Comparison of ENCODE assay signal across 16 cellular contexts in the genomic region with DNA sequence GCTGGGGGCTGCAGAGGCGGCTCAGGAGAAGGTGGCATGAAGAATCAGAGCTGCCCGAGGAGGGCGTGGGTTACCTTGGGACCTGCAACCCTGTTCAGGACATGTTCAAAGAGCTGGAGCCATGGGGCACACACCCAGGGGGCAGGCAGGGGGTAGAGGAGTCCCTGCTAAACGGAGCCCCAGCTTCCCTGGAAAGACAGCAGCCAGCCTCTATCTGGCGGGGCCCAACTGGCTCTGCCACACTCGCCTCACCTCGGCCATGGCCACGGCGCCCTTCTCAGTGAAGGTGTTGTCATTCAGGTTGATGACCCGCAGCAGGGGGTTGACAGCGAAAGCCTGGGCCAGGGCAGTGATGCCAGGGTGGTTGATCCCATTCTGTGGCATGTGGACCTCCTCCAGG.
"Had no signal": no experiment of that assay in that cellular context is flagged by ENCODE, and none has a peak within 500 bp of the region (broad histone marks: within the 10 kb centered on the region; RNA-seq: fewer than 3 reads in every experiment).

No MANE protein-coding gene starts in this region.

- H3K4me2 ChIP-seq: hepatocyte had no signal

- H3K27me3 ChIP-seq: cardiac muscle cell, hepatocyte, suprapubic skin had no signal

- H2AFZ ChIP-seq: hepatocyte had no signal

- H3K4me3 Mint-ChIP-seq: activated CD4-positive, alpha-beta T cell treated with anti-CD3 and anti-CD28 coated beads, Interleukin-2, amount 10 ng/mL, durations not matched to agents 7 days and 5 days; activated naive CD4-positive, alpha-beta T cell treated with anti-CD3 and anti-CD28 coated beads for 36 hours; activated T-helper 17 cell treated with anti-CD3 and anti-CD28 coated beads, Interleukin-2, amount 50 U/mL, for 72 hours; naive thymus-derived CD8-positive, alpha-beta T cell had no signal

- DNase-seq: activated CD4-positive, alpha-beta T cell treated with anti-CD3 and anti-CD28 coated beads, Interleukin-2, amount 10 ng/mL, durations not matched to agents 7 days and 5 days; activated naive CD4-positive, alpha-beta T cell treated with anti-CD3 and anti-CD28 coated beads for 36 hours; naive thymus-derived CD8-positive, alpha-beta T cell; nucleus accumbens; small intestine; stimulated activated CD4-positive, alpha-beta T cell treated with anti-CD3 and anti-CD28 coated beads, Interleukin-4, amount 100 ng/mL, for 24 hours; stimulated activated naive CD4-positive, alpha-beta T cell treated with Interleukin-2 at 50 U/mL for 16 hours; T-helper 2 cell; trophoblast cell had no signal

- H3K9me3 ChIP-seq: suprapubic skin had no signal

- H3K27ac ChIP-seq: cardiac muscle cell, hepatocyte, suprapubic skin had no signal

- H3K27me3 Mint-ChIP-seq: activated CD4-positive, alpha-beta T cell treated with anti-CD3 and anti-CD28 coated beads, Interleukin-2, amount 10 ng/mL, durations not matched to agents 7 days and 5 days; activated T-helper 17 cell treated with anti-CD3 and anti-CD28 coated beads, Interleukin-2, amount 50 U/mL, for 72 hours; naive thymus-derived CD8-positive, alpha-beta T cell; progenitor cell of endocrine pancreas had no signal

- H3K4me1 Mint-ChIP-seq: activated CD4-positive, alpha-beta T cell treated with anti-CD3 and anti-CD28 coated beads, Interleukin-2, amount 10 ng/mL, durations not matched to agents 7 days and 5 days; activated T-helper 17 cell treated with anti-CD3 and anti-CD28 coated beads, Interleukin-2, amount 50 U/mL, for 72 hours had no signal

- H3K4me3 ChIP-seq: cardiac muscle cell, hepatocyte, suprapubic skin had no signal

- H3K9me3 Mint-ChIP-seq: activated CD4-positive, alpha-beta T cell treated with anti-CD3 and anti-CD28 coated beads, Interleukin-2, amount 10 ng/mL, durations not matched to agents 7 days and 5 days; activated naive CD4-positive, alpha-beta T cell treated with anti-CD3 and anti-CD28 coated beads for 36 hours; activated T-helper 17 cell treated with anti-CD3 and anti-CD28 coated beads, Interleukin-2, amount 50 U/mL, for 72 hours; naive thymus-derived CD8-positive, alpha-beta T cell had no signal

- H3K79me2 ChIP-seq: hepatocyte had no signal

- ATAC-seq: activated T-helper 17 cell treated with anti-CD3 and anti-CD28 coated beads, Interleukin-2, amount 50 U/mL, for 72 hours; left lobe of liver; naive thymus-derived CD8-positive, alpha-beta T cell; right cardiac atrium had no signal

- H3K27ac Mint-ChIP-seq: activated CD4-positive, alpha-beta T cell treated with anti-CD3 and anti-CD28 coated beads, Interleukin-2, amount 10 ng/mL, durations not matched to agents 7 days and 5 days; activated naive CD4-positive, alpha-beta T cell treated with anti-CD3 and anti-CD28 coated beads for 36 hours had no signal
